1 cellular context compared by ENCODE assay signal in the genomic region with DNA sequence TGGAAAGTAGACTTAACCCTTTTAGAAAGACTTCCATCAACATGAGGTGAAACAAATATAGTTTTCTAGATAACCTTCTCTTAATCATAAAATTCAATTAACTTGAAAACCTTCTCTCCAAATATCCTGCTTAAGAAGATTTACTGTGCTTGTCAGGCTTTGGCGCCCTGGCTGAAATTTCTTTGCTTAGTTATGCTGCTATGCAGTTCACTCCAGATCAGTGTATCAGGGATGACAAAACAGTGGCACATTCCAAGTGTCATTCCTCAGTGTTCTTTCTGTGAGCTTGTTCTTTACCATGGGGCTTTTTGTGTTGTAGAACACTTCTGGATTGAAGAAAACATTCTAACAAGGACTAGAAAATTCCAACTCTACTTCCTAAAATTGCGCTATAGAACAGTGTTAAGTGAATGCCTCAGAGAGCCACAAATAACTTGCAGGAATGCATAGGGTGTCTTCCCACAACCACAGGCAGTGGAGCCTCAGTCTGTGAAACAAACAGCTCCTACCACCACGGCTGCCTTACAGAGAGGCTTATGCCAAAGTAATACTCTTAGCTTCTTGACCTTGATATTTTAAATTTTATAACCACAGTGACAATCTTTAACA.
TF ChIP-seq lines count a peak whose summit lies in the region.

No MANE protein-coding gene starts in this region.

TF ChIP-seq in GM23338, 12 proteins besides CTCF, POLR2A, EP300 and RAD21 (continued from another document):
- TF ChIP-seq ZNF462 (CRISPR knock-in tag; IDR thresholded peaks at IDR 0.05), result no peak
- no peak for TF ChIP-seq NANOG (IDR thresholded peaks at IDR 0.05; ENCODE audit: borderline replicate concordance)
- no peak for TF ChIP-seq EZH2phosphoT487 (IDR thresholded peaks at IDR 0.05; ENCODE audit: unreplicated experiment)
